Comparison of ENCODE assay signal across 23 cellular contexts in the genomic region with DNA sequence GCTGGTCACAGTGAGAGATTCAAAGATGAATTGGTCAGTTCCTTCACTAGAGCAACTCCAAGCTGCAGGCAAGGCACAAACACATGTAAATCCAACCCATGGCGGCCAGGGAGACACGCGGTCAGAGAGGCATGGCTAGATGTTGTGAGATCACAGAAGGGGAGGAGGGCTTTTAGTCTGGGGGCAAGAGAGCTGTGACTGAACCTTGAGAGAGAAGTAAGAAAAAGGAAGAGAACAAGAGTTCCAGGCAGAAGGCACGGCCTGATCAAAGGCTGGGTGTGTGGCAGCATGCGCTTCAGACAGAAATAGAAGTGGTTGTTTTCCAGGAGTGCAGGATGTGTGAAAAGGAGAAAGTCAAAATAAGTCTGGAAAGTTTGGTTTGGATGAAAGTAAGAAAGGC. TPM values are rescaled to one million over a fixed set of nuclear protein-coding genes. Genes with fewer than 3 reads are reported as not detected.
DNase-seq lines count a peak whose midpoint lies in the region; ATAC-seq and TF ChIP-seq lines count a peak whose summit lies in the region.
"Had no signal": no experiment of that assay in that cellular context is flagged by ENCODE, and none has a peak within 500 bp of the region (broad histone marks: within the 10 kb centered on the region; RNA-seq: fewer than 3 reads in every experiment).

No MANE protein-coding gene starts in this region.

- H3K27ac Mint-ChIP-seq in neural progenitor cell: no peak overlapping the region
- H3K27ac Mint-ChIP-seq: B cell; CD4-positive, CD25-positive, alpha-beta regulatory T cell; H9 had no signal

- H3K4me3 Mint-ChIP-seq in neural progenitor cell: no peak overlapping the region
- H3K4me3 Mint-ChIP-seq: B cell; CD4-positive, CD25-positive, alpha-beta regulatory T cell; H9 had no signal

- H3K4me3 ChIP-seq in gastroesophageal sphincter (no peak overlapping the region), neural progenitor cell (no peak overlapping the region)
- H3K4me3 ChIP-seq: GM23248 had no signal

- H2AFZ ChIP-seq in neural progenitor cell (replicated peaks): peak overlapping the region; percentile 37
- H2AFZ ChIP-seq: GM23248 had no signal

- no peaks in the 10 kb centered on the region for H3K9me3 Mint-ChIP-seq in neural progenitor cell
- H3K9me3 Mint-ChIP-seq: CD4-positive, CD25-positive, alpha-beta regulatory T cell; H9 had no signal

- whole genome bisulfite sequencing in gastroesophageal sphincter (ENCODE audit: low coverage in 1 of 2), 2 donors: 48 to 67% methylated on average over 5 of the region's 5 CpGs

- H3K4me1 ChIP-seq in gastroesophageal sphincter (peaks cover 0 to 35% (median 0%) of the 10 kb centered on the region in 3 donors), neural progenitor cell (no peaks in the 10 kb centered on the region)

- H3K27me3 ChIP-seq in gastroesophageal sphincter (no peaks in the 10 kb centered on the region), neural progenitor cell (no peaks in the 10 kb centered on the region)

- H3K36me3 Mint-ChIP-seq in neural progenitor cell: no peaks in the 10 kb centered on the region
- H3K36me3 Mint-ChIP-seq: CD4-positive, CD25-positive, alpha-beta regulatory T cell had no signal

- no peaks in the 10 kb centered on the region for H3K27me3 Mint-ChIP-seq in neural progenitor cell (ENCODE audit: insufficient read depth, low read depth)
- H3K27me3 Mint-ChIP-seq: B cell; CD4-positive, CD25-positive, alpha-beta regulatory T cell had no signal

- peaks cover 0 to 27% of the 10 kb centered on the region in 2 donors for H3K36me3 ChIP-seq in gastroesophageal sphincter
- H3K36me3 ChIP-seq in neural progenitor cell: no peaks in the 10 kb centered on the region

- H3K9ac ChIP-seq in neural progenitor cell: no peak overlapping the region
- H3K9ac ChIP-seq: GM23248 had no signal

- H3F3A ChIP-seq in neural progenitor cell (ENCODE audit: low read depth): no peaks in the 10 kb centered on the region

- no peaks in the 10 kb centered on the region for H3K79me2 ChIP-seq in neural progenitor cell (ENCODE audit: low read depth)

- TF ChIP-seq EP300 in gastroesophageal sphincter (IDR thresholded peaks at IDR 0.05): no peak

- ATAC-seq in gastroesophageal sphincter (no peak), GM18858 (IDR thresholded peaks at IDR 0.05; ENCODE audit: unreplicated experiment) (no peak)
- ATAC-seq: Panc1 had no signal

- no peaks in the 10 kb centered on the region for H4K20me1 ChIP-seq in neural progenitor cell (ENCODE audit: low read depth)

- TF ChIP-seq CTCF in gastroesophageal sphincter (IDR thresholded peaks at IDR 0.05) (no peak), neural progenitor cell (IDR thresholded peaks at IDR 0.05) (no peak)

- H3K4me1 Mint-ChIP-seq in neural progenitor cell: no peaks in the 10 kb centered on the region
- H3K4me1 Mint-ChIP-seq: B cell; CD4-positive, CD25-positive, alpha-beta regulatory T cell had no signal

- DNase-seq in NOMO-1 treated with dmso at 0.1 percent for 144 hours (lab: John Stamatoyannopoulos, UW; ENCODE audit: unreplicated experiment) (peak; percentile 7), neural progenitor cell (ENCODE audit: low spot score) (no peak), NCI-H2196 treated with DMSO at 0.1 percent for 48 hours (lab: John Stamatoyannopoulos, UW; ENCODE audit: unreplicated experiment) (no peak), kidney tubule cell (ENCODE audit: low spot score) (no peak)
- DNase-seq in activated naive CD4-positive, alpha-beta T cell treated with Interleukin-2 at 50 U/mL for 16 hours: no peak
- DNase-seq: CD4-positive, CD25-positive, alpha-beta regulatory T cell; DMS153; DND-41; GM23248; H9; NCI-H1092; NCI-H1417 treated with DMSO at 0.1 percent for 48 hours; NCI-H1694 treated with DMSO at 0.1 percent for 48 hours; NCI-H2081 treated with DMSO at 0.1 percent for 48 hours; NCI-H446; NCI-H526 treated with DMSO at 0.1 percent for 48 hours; SHP77 had no signal

- H3K4me2 ChIP-seq in neural progenitor cell: no peak overlapping the region

- H3K27ac ChIP-seq in gastroesophageal sphincter: peak overlapping the region in 3 of 4 donors; percentile 3 to 39 (median 38)
- no peak overlapping the region for H3K27ac ChIP-seq in neural progenitor cell
- H3K27ac ChIP-seq: GM23248, RWPE1 had no signal

- no peaks in the 10 kb centered on the region for H3K9me3 ChIP-seq in gastroesophageal sphincter
- no peaks in the 10 kb centered on the region for H3K9me3 ChIP-seq in neural progenitor cell (ENCODE audit: low read depth)

- no peak for TF ChIP-seq POLR2A in gastroesophageal sphincter (IDR thresholded peaks at IDR 0.05)

RNA-seq across cellular contexts. Expression of a gene that starts 15.9 kb away (rescaled TPM):
- total RNA-seq in gastroesophageal sphincter (10 to 100 TPM; 21.9 to 38.7 (median 34.0) TPM), neural progenitor cell (ENCODE audit: low replicate concordance) (3.4 and 5.0 TPM in 2 replicates)
- total RNA-seq: B cell; CD4-positive, CD25-positive, alpha-beta regulatory T cell; OCI-LY7 had no signal
